1 cellular context compared by ENCODE assay signal in genomic region chr1:155873860-155874259, GRCh38.
TF ChIP-seq lines count a peak whose summit lies in the region.

No MANE protein-coding gene starts in this region.

TF ChIP-seq in SK-N-SH, 30 proteins besides CTCF, POLR2A, EP300 and RAD21 (continued from another document):
- TF ChIP-seq, protein P1, sequence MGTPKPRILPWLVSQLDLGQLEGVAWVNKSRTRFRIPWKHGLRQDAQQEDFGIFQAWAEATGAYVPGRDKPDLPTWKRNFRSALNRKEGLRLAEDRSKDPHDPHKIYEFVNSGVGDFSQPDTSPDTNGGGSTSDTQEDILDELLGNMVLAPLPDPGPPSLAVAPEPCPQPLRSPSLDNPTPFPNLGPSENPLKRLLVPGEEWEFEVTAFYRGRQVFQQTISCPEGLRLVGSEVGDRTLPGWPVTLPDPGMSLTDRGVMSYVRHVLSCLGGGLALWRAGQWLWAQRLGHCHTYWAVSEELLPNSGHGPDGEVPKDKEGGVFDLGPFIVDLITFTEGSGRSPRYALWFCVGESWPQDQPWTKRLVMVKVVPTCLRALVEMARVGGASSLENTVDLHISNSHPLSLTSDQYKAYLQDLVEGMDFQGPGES (IDR thresholded peaks at IDR 0.05; ENCODE audit: low read depth, low read length) = no peak
- TF ChIP-seq, protein P2, sequence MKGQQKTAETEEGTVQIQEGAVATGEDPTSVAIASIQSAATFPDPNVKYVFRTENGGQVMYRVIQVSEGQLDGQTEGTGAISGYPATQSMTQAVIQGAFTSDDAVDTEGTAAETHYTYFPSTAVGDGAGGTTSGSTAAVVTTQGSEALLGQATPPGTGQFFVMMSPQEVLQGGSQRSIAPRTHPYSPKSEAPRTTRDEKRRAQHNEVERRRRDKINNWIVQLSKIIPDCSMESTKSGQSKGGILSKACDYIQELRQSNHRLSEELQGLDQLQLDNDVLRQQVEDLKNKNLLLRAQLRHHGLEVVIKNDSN (IDR thresholded peaks at IDR 0.05; ENCODE audit: borderline replicate concordance, low read depth) = no peak
